Comparison of ENCODE assay signal across 8 cellular contexts in the genomic region with DNA sequence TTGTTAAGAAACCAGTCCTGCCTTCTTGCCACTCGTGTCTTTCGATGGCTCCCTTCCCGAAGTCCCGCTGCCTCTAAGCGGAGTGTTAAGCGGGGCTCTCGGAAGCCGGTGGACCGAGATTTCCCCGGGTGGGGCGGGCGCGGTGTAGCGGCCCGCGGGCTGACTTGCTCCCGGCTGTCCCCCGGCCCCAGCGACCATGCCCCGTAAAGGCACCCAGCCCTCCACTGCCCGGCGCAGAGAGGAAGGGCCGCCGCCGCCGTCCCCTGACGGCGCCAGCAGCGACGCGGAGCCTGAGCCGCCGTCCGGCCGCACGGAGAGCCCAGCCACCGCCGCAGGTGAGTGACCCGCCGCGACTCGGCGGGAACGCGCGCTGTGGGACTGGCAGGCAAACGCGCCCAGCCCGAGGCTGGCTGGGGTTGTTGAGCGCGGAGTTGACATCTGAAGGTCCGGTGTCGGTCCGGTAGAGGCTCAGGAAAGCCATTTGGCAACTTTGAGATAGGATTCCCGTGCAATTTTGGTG. TPM values are rescaled to one million over a fixed set of nuclear protein-coding genes. Genes with fewer than 3 reads are reported as not detected.
DNase-seq lines count a peak whose midpoint lies in the region; TF ChIP-seq lines count a peak whose summit lies in the region.

No MANE protein-coding gene starts in this region.

- peaks cover 49% of the 10 kb centered on the region for H3K4me1 ChIP-seq in neuron (ENCODE audit: insufficient read depth, low read length)

- DNase-seq in ELF-1 (ENCODE audit: low read depth, low spot score), result peak; percentile 47
- DNase-seq in HL-60 (ENCODE audit: low read depth in 1 of 2, low spot score in 1 of 2), result peak in 1 of 2 experiments; percentile 13
- DNase-seq in activated CD8-positive, alpha-beta memory T cell treated with anti-CD3 and anti-CD28 coated beads, Interleukin-2, amount 50 U/mL, for 48 hours, result peak; percentile 63
- DNase-seq in fibroblast of the aortic adventitia (ENCODE audit: low read depth), result no peak
- DNase-seq in medulla oblongata (ENCODE audit: extremely low spot score), result no peak
- DNase-seq in SK-N-DZ (ENCODE audit: low spot score), result no peak
- no peak for DNase-seq in NOMO-1 treated with dmso at 0.1 percent for 144 hours (lab: John Stamatoyannopoulos, UW; ENCODE audit: unreplicated experiment)

- H3K36me3 ChIP-seq in neuron (ENCODE audit: insufficient read depth, low read length), result peaks cover 28% of the 10 kb centered on the region

- H3K27ac ChIP-seq in HL-60 (replicated peaks), result peak overlapping the region; percentile 98

- no peaks in the 10 kb centered on the region for H3K9me3 ChIP-seq in neuron (ENCODE audit: low read length)

- H3K4me3 ChIP-seq in HL-60 (replicated peaks; ENCODE audit: insufficient read depth, low read length), result peak overlapping the region; percentile 52
- peak overlapping the region; percentile 99 for H3K4me3 ChIP-seq in fibroblast of the aortic adventitia (ENCODE audit: low read depth, low read length)
- H3K4me3 ChIP-seq in neuron (ENCODE audit: low read length), result peak overlapping the region; percentile 100

- no peak for TF ChIP-seq CTCF in HL-60 (IDR thresholded peaks at IDR 0.05; ENCODE audit: insufficient read depth, low read length)
- TF ChIP-seq CTCF in fibroblast of the aortic adventitia (IDR thresholded peaks at IDR 0.05; ENCODE audit: insufficient read depth, low read length), result no peak

- peak overlapping the region; percentile 13 for H2AFZ ChIP-seq in neuron (ENCODE audit: low read depth, low read length)

- no peaks in the 10 kb centered on the region for H3K27me3 ChIP-seq in HL-60 (ENCODE audit: insufficient read depth, poor library complexity, severe bottlenecking)
- H3K27me3 ChIP-seq in neuron (ENCODE audit: insufficient read depth, low read length), result no peaks in the 10 kb centered on the region

RNA-seq across cellular contexts. Expression of gene SMC4, which starts 1.2 kb away (rescaled TPM):
- total RNA-seq in fibroblast of the aortic adventitia (ENCODE audit: low replicate concordance), result 48.7 and 130 TPM in 2 replicates
- polyA plus RNA-seq in SK-N-DZ (2014; cell fraction: cytosol; rRNA removed), result 141 and 166 TPM in 2 replicates
- 588 and 755 TPM in 2 replicates for polyA plus RNA-seq in SK-N-DZ (2014; cell fraction: nucleus; rRNA removed)

RNA-seq across cellular contexts. Expression of gene IFT80, which starts 1.7 kb away (rescaled TPM):
- total RNA-seq in fibroblast of the aortic adventitia (ENCODE audit: low replicate concordance), result 61.0 and 79.2 TPM in 2 replicates
- 81.4 and 88.5 TPM in 2 replicates for polyA plus RNA-seq in SK-N-DZ (2014; cell fraction: cytosol; rRNA removed)
- 127 and 130 TPM in 2 replicates for polyA plus RNA-seq in SK-N-DZ (2014; cell fraction: nucleus; rRNA removed)

RNA-seq across cellular contexts. Expression of gene TRIM59, which starts 48.9 kb away (rescaled TPM):
- 16.5 and 47.8 TPM in 2 replicates for total RNA-seq in fibroblast of the aortic adventitia (ENCODE audit: low replicate concordance)
- polyA plus RNA-seq in SK-N-DZ (2014; cell fraction: cytosol; rRNA removed), result 11.7 and 12.6 TPM in 2 replicates
- 5.3 and 6.9 TPM in 2 replicates for polyA plus RNA-seq in SK-N-DZ (2014; cell fraction: nucleus; rRNA removed)

Comparison
In these comparisons a context has a peak if more than half of its experiments do, and no peak if none do; other contexts are left out.
1. DNase-seq: peak in ELF-1 (single experiment) and activated CD8-positive, alpha-beta memory T cell treated with anti-CD3 and anti-CD28 coated beads, Interleukin-2, amount 50 U/mL, for 48 hours (single experiment); none in fibroblast of the aortic adventitia (single experiment), medulla oblongata (single experiment), SK-N-DZ (single experiment) and NOMO-1 treated with dmso at 0.1 percent for 144 hours (single experiment).
2. Peak in every context shown above with its lines, with median percentiles within 50 percentile points of each other: H3K4me3 ChIP-seq.